ENCODE assay signal across 1 cellular context in the genomic region with DNA sequence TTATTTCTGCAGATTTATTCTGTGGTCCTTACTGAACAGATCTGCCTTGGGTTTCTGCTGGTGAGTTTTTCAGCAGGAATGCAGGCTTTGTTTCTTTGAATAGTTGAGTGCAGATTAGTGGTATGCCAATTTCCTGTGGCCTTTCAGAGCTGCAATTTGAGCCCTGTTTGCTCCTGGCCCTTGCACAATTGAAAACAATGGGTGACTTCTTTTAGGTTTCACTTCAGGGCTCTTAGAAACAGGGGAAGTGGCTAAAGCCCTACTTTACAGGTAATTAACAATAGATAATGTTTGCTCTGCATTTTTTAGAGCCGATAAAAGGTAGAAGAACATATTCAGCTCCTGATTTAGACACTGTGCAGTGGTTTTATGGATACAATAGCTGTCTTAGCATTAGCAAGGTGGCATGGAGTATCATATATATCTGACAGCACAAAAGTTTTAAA.
TF ChIP-seq lines count a peak whose summit lies in the region.

No MANE protein-coding gene starts in this region.

TF ChIP-seq in HepG2, 621 proteins besides CTCF, POLR2A, EP300 and RAD21 (continued from another document and continues in another):
- TF ChIP-seq, protein P1, sequence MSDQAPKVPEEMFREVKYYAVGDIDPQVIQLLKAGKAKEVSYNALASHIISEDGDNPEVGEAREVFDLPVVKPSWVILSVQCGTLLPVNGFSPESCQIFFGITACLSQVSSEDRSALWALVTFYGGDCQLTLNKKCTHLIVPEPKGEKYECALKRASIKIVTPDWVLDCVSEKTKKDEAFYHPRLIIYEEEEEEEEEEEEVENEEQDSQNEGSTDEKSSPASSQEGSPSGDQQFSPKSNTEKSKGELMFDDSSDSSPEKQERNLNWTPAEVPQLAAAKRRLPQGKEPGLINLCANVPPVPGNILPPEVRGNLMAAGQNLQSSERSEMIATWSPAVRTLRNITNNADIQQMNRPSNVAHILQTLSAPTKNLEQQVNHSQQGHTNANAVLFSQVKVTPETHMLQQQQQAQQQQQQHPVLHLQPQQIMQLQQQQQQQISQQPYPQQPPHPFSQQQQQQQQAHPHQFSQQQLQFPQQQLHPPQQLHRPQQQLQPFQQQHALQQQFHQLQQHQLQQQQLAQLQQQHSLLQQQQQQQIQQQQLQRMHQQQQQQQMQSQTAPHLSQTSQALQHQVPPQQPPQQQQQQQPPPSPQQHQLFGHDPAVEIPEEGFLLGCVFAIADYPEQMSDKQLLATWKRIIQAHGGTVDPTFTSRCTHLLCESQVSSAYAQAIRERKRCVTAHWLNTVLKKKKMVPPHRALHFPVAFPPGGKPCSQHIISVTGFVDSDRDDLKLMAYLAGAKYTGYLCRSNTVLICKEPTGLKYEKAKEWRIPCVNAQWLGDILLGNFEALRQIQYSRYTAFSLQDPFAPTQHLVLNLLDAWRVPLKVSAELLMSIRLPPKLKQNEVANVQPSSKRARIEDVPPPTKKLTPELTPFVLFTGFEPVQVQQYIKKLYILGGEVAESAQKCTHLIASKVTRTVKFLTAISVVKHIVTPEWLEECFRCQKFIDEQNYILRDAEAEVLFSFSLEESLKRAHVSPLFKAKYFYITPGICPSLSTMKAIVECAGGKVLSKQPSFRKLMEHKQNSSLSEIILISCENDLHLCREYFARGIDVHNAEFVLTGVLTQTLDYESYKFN (CRISPR knock-in tag; conservative IDR thresholded peaks at IDR 0.05): peak; percentile 89
- TF ChIP-seq ZNF431 (CRISPR knock-in tag; IDR thresholded peaks at IDR 0.05; ENCODE audit: borderline replicate concordance, low read depth) (no peak), FOXM1 (CRISPR knock-in tag; IDR thresholded peaks at IDR 0.05) (no peak), GATAD1 (CRISPR knock-in tag; IDR thresholded peaks at IDR 0.05) (peak; percentile 44; the same call in 1 of the 2 replicates), ZNF557 (CRISPR knock-in tag; IDR thresholded peaks at IDR 0.05) (no peak), ZNF263 (CRISPR knock-in tag; IDR thresholded peaks at IDR 0.05) (no peak), ZKSCAN1 (IDR thresholded peaks at IDR 0.05; ENCODE audit: low read length) (no peak), WIZ (CRISPR knock-in tag; IDR thresholded peaks at IDR 0.05) (no peak), MEIS1 (CRISPR knock-in tag; IDR thresholded peaks at IDR 0.05; ENCODE audit: borderline replicate concordance) (peak; percentile 52; the same call in 1 of the 2 replicates), MTA1 (CRISPR knock-in tag; IDR thresholded peaks at IDR 0.05; ENCODE audit: borderline replicate concordance) (no peak; the same call in 1 of the 2 replicates), ATF7-NPFF (CRISPR knock-in tag; IDR thresholded peaks at IDR 0.05; ENCODE audit: low read depth) (no peak), SOX6 (IDR thresholded peaks at IDR 0.05) (no peak), SOX6 (CRISPR knock-in tag; IDR thresholded peaks at IDR 0.05) (peak; percentile 100), ZNF652 (CRISPR knock-in tag; IDR thresholded peaks at IDR 0.05; ENCODE audit: borderline replicate concordance, low read depth) (no peak; the same call in 1 of the 2 replicates), BCL6 (CRISPR knock-in tag; IDR thresholded peaks at IDR 0.05) (peak; percentile 78), ZFP36L1 (CRISPR knock-in tag; IDR thresholded peaks at IDR 0.05) (no peak), ZSCAN20 (CRISPR knock-in tag; IDR thresholded peaks at IDR 0.05; ENCODE audit: borderline replicate concordance) (no peak), ZNF672 (CRISPR knock-in tag; IDR thresholded peaks at IDR 0.05) (no peak), ZNF317 (CRISPR knock-in tag; IDR thresholded peaks at IDR 0.05) (no peak), ELF4 (CRISPR knock-in tag; IDR thresholded peaks at IDR 0.05; ENCODE audit: borderline replicate concordance) (no peak), KDM3A (CRISPR knock-in tag; IDR thresholded peaks at IDR 0.05; ENCODE audit: low read depth) (no peak), U2AF1 (optimal IDR thresholded peaks at IDR 0.05; ENCODE audit: low read depth, low read length) (no peak), ZNF253 (CRISPR knock-in tag; IDR thresholded peaks at IDR 0.05; ENCODE audit: borderline replicate concordance) (no peak), FOXA3 (CRISPR knock-in tag; IDR thresholded peaks at IDR 0.05) (peak; percentile 87), TBX3 (IDR thresholded peaks at IDR 0.05; ENCODE audit: borderline replicate concordance) (no peak), TAF15 (IDR thresholded peaks at IDR 0.05; ENCODE audit: low read depth, low read length, poor library complexity, severe bottlenecking) (no peak), MATR3 (CRISPR knock-in tag; IDR thresholded peaks at IDR 0.05) (no peak), RFXAP (CRISPR knock-in tag; IDR thresholded peaks at IDR 0.05; ENCODE audit: borderline replicate concordance) (no peak), KMT2B (CRISPR knock-in tag; IDR thresholded peaks at IDR 0.05) (no peak), PPARG (CRISPR knock-in tag; conservative IDR thresholded peaks at IDR 0.05) (peak; percentile 82), HNF4G (IDR thresholded peaks at IDR 0.05; ENCODE audit: borderline replicate concordance, low read depth, low read length) (peak; percentile 27; the same call in 1 of the 2 replicates), HNF4G (CRISPR knock-in tag; IDR thresholded peaks at IDR 0.05; ENCODE audit: borderline replicate concordance, low read depth) (no peak), GTF3A (CRISPR knock-in tag; conservative IDR thresholded peaks at IDR 0.05) (no peak)
- TF ChIP-seq, protein P2, sequence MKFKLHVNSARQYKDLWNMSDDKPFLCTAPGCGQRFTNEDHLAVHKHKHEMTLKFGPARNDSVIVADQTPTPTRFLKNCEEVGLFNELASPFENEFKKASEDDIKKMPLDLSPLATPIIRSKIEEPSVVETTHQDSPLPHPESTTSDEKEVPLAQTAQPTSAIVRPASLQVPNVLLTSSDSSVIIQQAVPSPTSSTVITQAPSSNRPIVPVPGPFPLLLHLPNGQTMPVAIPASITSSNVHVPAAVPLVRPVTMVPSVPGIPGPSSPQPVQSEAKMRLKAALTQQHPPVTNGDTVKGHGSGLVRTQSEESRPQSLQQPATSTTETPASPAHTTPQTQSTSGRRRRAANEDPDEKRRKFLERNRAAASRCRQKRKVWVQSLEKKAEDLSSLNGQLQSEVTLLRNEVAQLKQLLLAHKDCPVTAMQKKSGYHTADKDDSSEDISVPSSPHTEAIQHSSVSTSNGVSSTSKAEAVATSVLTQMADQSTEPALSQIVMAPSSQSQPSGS (CRISPR knock-in tag; IDR thresholded peaks at IDR 0.05): peak; percentile 71; the same call in 1 of the 2 replicates
- TF ChIP-seq, protein P3, sequence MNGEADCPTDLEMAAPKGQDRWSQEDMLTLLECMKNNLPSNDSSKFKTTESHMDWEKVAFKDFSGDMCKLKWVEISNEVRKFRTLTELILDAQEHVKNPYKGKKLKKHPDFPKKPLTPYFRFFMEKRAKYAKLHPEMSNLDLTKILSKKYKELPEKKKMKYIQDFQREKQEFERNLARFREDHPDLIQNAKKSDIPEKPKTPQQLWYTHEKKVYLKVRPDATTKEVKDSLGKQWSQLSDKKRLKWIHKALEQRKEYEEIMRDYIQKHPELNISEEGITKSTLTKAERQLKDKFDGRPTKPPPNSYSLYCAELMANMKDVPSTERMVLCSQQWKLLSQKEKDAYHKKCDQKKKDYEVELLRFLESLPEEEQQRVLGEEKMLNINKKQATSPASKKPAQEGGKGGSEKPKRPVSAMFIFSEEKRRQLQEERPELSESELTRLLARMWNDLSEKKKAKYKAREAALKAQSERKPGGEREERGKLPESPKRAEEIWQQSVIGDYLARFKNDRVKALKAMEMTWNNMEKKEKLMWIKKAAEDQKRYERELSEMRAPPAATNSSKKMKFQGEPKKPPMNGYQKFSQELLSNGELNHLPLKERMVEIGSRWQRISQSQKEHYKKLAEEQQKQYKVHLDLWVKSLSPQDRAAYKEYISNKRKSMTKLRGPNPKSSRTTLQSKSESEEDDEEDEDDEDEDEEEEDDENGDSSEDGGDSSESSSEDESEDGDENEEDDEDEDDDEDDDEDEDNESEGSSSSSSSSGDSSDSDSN (CRISPR knock-in tag; IDR thresholded peaks at IDR 0.05): no peak
- TF ChIP-seq, protein P4, sequence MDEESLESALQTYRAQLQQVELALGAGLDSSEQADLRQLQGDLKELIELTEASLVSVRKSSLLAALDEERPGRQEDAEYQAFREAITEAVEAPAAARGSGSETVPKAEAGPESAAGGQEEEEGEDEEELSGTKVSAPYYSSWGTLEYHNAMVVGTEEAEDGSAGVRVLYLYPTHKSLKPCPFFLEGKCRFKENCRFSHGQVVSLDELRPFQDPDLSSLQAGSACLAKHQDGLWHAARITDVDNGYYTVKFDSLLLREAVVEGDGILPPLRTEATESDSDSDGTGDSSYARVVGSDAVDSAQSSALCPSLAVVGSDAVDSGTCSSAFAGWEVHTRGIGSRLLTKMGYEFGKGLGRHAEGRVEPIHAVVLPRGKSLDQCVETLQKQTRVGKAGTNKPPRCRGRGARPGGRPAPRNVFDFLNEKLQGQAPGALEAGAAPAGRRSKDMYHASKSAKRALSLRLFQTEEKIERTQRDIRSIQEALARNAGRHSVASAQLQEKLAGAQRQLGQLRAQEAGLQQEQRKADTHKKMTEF (CRISPR knock-in tag; IDR thresholded peaks at IDR 0.05): peak; percentile 76
- TF ChIP-seq, protein P5, sequence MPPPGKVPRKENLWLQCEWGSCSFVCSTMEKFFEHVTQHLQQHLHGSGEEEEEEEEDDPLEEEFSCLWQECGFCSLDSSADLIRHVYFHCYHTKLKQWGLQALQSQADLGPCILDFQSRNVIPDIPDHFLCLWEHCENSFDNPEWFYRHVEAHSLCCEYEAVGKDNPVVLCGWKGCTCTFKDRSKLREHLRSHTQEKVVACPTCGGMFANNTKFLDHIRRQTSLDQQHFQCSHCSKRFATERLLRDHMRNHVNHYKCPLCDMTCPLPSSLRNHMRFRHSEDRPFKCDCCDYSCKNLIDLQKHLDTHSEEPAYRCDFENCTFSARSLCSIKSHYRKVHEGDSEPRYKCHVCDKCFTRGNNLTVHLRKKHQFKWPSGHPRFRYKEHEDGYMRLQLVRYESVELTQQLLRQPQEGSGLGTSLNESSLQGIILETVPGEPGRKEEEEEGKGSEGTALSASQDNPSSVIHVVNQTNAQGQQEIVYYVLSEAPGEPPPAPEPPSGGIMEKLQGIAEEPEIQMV (CRISPR knock-in tag; IDR thresholded peaks at IDR 0.05; ENCODE audit: low read depth): no peak
- TF ChIP-seq, protein P6, sequence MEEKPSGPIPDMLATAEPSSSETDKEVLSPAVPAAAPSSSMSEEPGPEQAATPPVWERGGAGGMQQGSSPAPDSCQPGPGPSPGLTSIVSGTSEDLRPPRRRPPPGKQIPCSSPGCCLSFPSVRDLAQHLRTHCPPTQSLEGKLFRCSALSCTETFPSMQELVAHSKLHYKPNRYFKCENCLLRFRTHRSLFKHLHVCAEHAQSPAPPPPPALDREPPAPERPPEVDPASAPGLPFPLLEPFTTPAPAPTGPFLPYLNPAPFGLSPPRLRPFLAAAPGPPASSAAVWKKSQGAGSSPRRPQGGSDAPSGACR (CRISPR knock-in tag; IDR thresholded peaks at IDR 0.05): no peak
- TF ChIP-seq, protein P7, sequence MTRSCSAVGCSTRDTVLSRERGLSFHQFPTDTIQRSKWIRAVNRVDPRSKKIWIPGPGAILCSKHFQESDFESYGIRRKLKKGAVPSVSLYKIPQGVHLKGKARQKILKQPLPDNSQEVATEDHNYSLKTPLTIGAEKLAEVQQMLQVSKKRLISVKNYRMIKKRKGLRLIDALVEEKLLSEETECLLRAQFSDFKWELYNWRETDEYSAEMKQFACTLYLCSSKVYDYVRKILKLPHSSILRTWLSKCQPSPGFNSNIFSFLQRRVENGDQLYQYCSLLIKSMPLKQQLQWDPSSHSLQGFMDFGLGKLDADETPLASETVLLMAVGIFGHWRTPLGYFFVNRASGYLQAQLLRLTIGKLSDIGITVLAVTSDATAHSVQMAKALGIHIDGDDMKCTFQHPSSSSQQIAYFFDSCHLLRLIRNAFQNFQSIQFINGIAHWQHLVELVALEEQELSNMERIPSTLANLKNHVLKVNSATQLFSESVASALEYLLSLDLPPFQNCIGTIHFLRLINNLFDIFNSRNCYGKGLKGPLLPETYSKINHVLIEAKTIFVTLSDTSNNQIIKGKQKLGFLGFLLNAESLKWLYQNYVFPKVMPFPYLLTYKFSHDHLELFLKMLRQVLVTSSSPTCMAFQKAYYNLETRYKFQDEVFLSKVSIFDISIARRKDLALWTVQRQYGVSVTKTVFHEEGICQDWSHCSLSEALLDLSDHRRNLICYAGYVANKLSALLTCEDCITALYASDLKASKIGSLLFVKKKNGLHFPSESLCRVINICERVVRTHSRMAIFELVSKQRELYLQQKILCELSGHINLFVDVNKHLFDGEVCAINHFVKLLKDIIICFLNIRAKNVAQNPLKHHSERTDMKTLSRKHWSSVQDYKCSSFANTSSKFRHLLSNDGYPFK (CRISPR knock-in tag; IDR thresholded peaks at IDR 0.05; ENCODE audit: borderline replicate concordance): no peak
- TF ChIP-seq, protein P8, sequence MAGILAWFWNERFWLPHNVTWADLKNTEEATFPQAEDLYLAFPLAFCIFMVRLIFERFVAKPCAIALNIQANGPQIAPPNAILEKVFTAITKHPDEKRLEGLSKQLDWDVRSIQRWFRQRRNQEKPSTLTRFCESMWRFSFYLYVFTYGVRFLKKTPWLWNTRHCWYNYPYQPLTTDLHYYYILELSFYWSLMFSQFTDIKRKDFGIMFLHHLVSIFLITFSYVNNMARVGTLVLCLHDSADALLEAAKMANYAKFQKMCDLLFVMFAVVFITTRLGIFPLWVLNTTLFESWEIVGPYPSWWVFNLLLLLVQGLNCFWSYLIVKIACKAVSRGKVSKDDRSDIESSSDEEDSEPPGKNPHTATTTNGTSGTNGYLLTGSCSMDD (CRISPR knock-in tag; IDR thresholded peaks at IDR 0.05): no peak
- TF ChIP-seq, protein P9, sequence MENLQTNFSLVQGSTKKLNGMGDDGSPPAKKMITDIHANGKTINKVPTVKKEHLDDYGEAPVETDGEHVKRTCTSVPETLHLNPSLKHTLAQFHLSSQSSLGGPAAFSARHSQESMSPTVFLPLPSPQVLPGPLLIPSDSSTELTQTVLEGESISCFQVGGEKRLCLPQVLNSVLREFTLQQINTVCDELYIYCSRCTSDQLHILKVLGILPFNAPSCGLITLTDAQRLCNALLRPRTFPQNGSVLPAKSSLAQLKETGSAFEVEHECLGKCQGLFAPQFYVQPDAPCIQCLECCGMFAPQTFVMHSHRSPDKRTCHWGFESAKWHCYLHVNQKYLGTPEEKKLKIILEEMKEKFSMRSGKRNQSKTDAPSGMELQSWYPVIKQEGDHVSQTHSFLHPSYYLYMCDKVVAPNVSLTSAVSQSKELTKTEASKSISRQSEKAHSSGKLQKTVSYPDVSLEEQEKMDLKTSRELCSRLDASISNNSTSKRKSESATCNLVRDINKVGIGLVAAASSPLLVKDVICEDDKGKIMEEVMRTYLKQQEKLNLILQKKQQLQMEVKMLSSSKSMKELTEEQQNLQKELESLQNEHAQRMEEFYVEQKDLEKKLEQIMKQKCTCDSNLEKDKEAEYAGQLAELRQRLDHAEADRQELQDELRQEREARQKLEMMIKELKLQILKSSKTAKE (CRISPR knock-in tag; IDR thresholded peaks at IDR 0.05; ENCODE audit: borderline replicate concordance): no peak
- TF ChIP-seq, protein P10, sequence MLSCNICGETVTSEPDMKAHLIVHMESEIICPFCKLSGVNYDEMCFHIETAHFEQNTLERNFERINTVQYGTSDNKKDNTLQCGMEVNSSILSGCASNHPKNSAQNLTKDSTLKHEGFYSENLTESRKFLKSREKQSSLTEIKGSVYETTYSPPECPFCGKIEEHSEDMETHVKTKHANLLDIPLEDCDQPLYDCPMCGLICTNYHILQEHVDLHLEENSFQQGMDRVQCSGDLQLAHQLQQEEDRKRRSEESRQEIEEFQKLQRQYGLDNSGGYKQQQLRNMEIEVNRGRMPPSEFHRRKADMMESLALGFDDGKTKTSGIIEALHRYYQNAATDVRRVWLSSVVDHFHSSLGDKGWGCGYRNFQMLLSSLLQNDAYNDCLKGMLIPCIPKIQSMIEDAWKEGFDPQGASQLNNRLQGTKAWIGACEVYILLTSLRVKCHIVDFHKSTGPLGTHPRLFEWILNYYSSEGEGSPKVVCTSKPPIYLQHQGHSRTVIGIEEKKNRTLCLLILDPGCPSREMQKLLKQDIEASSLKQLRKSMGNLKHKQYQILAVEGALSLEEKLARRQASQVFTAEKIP (CRISPR knock-in tag; IDR thresholded peaks at IDR 0.05; ENCODE audit: borderline replicate concordance): no peak
